6 cellular contexts compared by ENCODE assay signal in genomic region chr15:100084042-100084821, GRCh38.
DNase-seq lines count a peak whose midpoint lies in the region; ATAC-seq, FAIRE-seq and TF ChIP-seq lines count a peak whose summit lies in the region.
"Not testable (repeated sequence)": the region's sequence is repeated elsewhere in the genome, so short reads cannot be mapped to it uniquely, and the experiment has no call there.

No MANE protein-coding gene starts in this region.

- not testable (repeated sequence) for H3K36me3 Mint-ChIP-seq in astrocyte (ENCODE audit: low read depth, unreplicated experiment)

- not testable (repeated sequence) for H3K27me3 ChIP-seq in RWPE2 (ENCODE audit: insufficient read depth, poor library complexity, severe bottlenecking); astrocyte (ENCODE audit: insufficient read depth, low read length); left ventricle myocardium inferior (ENCODE audit: low read depth); neuronal stem cell (ENCODE audit: control insufficient read depth in 3 of 3, insufficient read depth in 3 of 3, low read depth in 1 of 3, low read length in 3 of 3)

- not testable (repeated sequence) for H3K4me3 ChIP-seq in RWPE2 (ENCODE audit: severe bottlenecking); astrocyte (ENCODE audit: insufficient read depth, low read depth, low read length); left ventricle myocardium inferior; neuronal stem cell (ENCODE audit: low read length in 2 of 2)

- not testable (repeated sequence) for H3K18ac ChIP-seq in neuronal stem cell (ENCODE audit: low read length)

- not testable (repeated sequence) for TF ChIP-seq CTCF in RWPE2 (IDR thresholded peaks at IDR 0.05; ENCODE audit: poor library complexity, severe bottlenecking); astrocyte (IDR thresholded peaks at IDR 0.05; ENCODE audit: insufficient read depth, low read depth, low read length); left ventricle myocardium inferior (IDR thresholded peaks at IDR 0.05; ENCODE audit: borderline replicate concordance)

- not testable (repeated sequence) for H4K8ac ChIP-seq in neuronal stem cell (ENCODE audit: low read depth, low read length)

- FAIRE-seq in astrocyte (lab: Jason Lieb, UNC), result not testable (repeated sequence)

- not testable (repeated sequence) for H2BK120ac ChIP-seq in neuronal stem cell (ENCODE audit: low read depth, low read length)

- DNase-seq in RWPE2 (ENCODE audit: low spot score) (peak; percentile 40), posterior vena cava (ENCODE audit: low spot score) (peak; percentile 13)
- DNase-seq in astrocyte (ENCODE audit: low read depth); left ventricle myocardium inferior; neuronal stem cell (ENCODE audit: low spot score): not testable (repeated sequence)

- not testable (repeated sequence) for H3K79me2 ChIP-seq in astrocyte (ENCODE audit: insufficient read depth, low read length)

- intact Hi-C loops in left ventricle myocardium inferior (cut with micrococcal nuclease); posterior vena cava (cut with DNase I): not testable (repeated sequence)

- H3K9me3 ChIP-seq in ES-I3 (ENCODE audit: control insufficient read depth, insufficient read depth, low read length); RWPE2 (ENCODE audit: severe bottlenecking); astrocyte (ENCODE audit: insufficient read depth, low read depth, low read length); left ventricle myocardium inferior (replicated peaks); neuronal stem cell (replicated peaks in 1 of 2; ENCODE audit: control insufficient read depth in 2 of 2, insufficient read depth in 1 of 2, low read depth in 1 of 2, low read length in 2 of 2): not testable (repeated sequence)

- peak overlapping the region; percentile 34 for H3K27ac Mint-ChIP-seq in astrocyte (ENCODE audit: unreplicated experiment)

- H4K20me1 ChIP-seq in astrocyte (ENCODE audit: insufficient read depth, low read length), result not testable (repeated sequence)

- no CpG with 5 or more reads among the region's 17 CpGs for whole genome bisulfite sequencing in neuronal stem cell (ENCODE audit: extremely low coverage in 2 of 2, insufficient read length in 2 of 2, insufficient replicate concordance in 1 of 2), 2 donors

- not testable (repeated sequence) for H3K36me3 ChIP-seq in ES-I3 (ENCODE audit: insufficient read depth, low read length); RWPE2 (ENCODE audit: low read depth); astrocyte (ENCODE audit: insufficient read depth, low read length); left ventricle myocardium inferior; neuronal stem cell (replicated peaks in 1 of 2; ENCODE audit: control insufficient read depth in 2 of 2, insufficient read depth in 2 of 2, low read length in 2 of 2)

- H2AK5ac ChIP-seq in neuronal stem cell (ENCODE audit: low read depth, low read length), result not testable (repeated sequence)

- H2AFZ ChIP-seq in astrocyte (ENCODE audit: low read depth, low read length); neuronal stem cell (ENCODE audit: low read length): not testable (repeated sequence)

- H2BK15ac ChIP-seq in neuronal stem cell (ENCODE audit: low read length), result not testable (repeated sequence)

- not testable (repeated sequence) for H3K27ac ChIP-seq in RWPE2 (ENCODE audit: poor library complexity, severe bottlenecking); astrocyte (ENCODE audit: low read depth, low read length); neuronal stem cell (replicated peaks; ENCODE audit: low read length)
- H3K27ac ChIP-seq in left ventricle myocardium inferior (replicated peaks), result peak overlapping the region; percentile 69

- H3K23ac ChIP-seq in neuronal stem cell (ENCODE audit: low read depth, low read length, poor library complexity), result not testable (repeated sequence)

- not testable (repeated sequence) for H3K4ac ChIP-seq in neuronal stem cell (ENCODE audit: low read length)

- not testable (repeated sequence) for H3K79me1 ChIP-seq in neuronal stem cell (ENCODE audit: low read depth, low read length)

- not testable (repeated sequence) for H3K9me3 Mint-ChIP-seq in astrocyte (ENCODE audit: unreplicated experiment)

- not testable (repeated sequence) for H3K4me3 Mint-ChIP-seq in astrocyte (ENCODE audit: unreplicated experiment)

- H3K9ac ChIP-seq in ES-I3 (ENCODE audit: low read depth, low read length), result peak overlapping the region; percentile 11; the same call in 1 of the 2 replicates
- H3K9ac ChIP-seq in astrocyte (ENCODE audit: low read length); neuronal stem cell (ENCODE audit: low read depth, low read length, poor library complexity): not testable (repeated sequence)

- peak overlapping the region; percentile 2 for H3K14ac ChIP-seq in neuronal stem cell (ENCODE audit: low read length)

- not testable (repeated sequence) for ATAC-seq in RWPE2 (ENCODE audit: low read depth)

- H3K27me3 Mint-ChIP-seq in astrocyte (ENCODE audit: low read depth, unreplicated experiment), result peaks cover 13% of the 10 kb centered on the region

- not testable (repeated sequence) for H3K4me2 ChIP-seq in astrocyte (ENCODE audit: low read length); neuronal stem cell (ENCODE audit: insufficient read depth, low read length, poor library complexity, severe bottlenecking)

- peaks cover 14% of the 10 kb centered on the region for H3K4me1 Mint-ChIP-seq in astrocyte (ENCODE audit: low read depth, unreplicated experiment)

- H2BK5ac ChIP-seq in neuronal stem cell (ENCODE audit: low read length), result not testable (repeated sequence)

- not testable (repeated sequence) for H2BK12ac ChIP-seq in neuronal stem cell (ENCODE audit: low read length)

- not testable (repeated sequence) for H3K4me1 ChIP-seq in ES-I3 (ENCODE audit: insufficient read depth, low read length); RWPE2 (ENCODE audit: insufficient read depth, poor library complexity, severe bottlenecking); astrocyte (ENCODE audit: insufficient read depth, low read length); neuronal stem cell (ENCODE audit: control insufficient read depth in 2 of 2, insufficient read depth in 1 of 2, low read depth in 1 of 2, low read length in 2 of 2)
- peaks cover 16% of the 10 kb centered on the region for H3K4me1 ChIP-seq in left ventricle myocardium inferior

- not testable (repeated sequence) for H4K91ac ChIP-seq in neuronal stem cell (ENCODE audit: low read depth, low read length, poor library complexity)
